In genomic region chr14:102498678-102499265, GRCh38 we compare ENCODE assay signal across 22 cellular contexts. TPM values are rescaled to one million over a fixed set of nuclear protein-coding genes. Genes with fewer than 3 reads are reported as not detected.
A peak's percentile ranks its signal among the peaks of the same experiment; 100 is the strongest.
DNase-seq lines count a peak whose midpoint lies in the region; ATAC-seq, FAIRE-seq and TF ChIP-seq lines count a peak whose summit lies in the region.
"Had no signal": no experiment of that assay in that cellular context is flagged by ENCODE, and none has a peak within 500 bp of the region (broad histone marks: within the 10 kb centered on the region; RNA-seq: fewer than 3 reads in every experiment).

No MANE protein-coding gene starts in this region.

- TF ChIP-seq CTCF in RWPE1 (conservative IDR thresholded peaks at IDR 0.05; ENCODE audit: low read depth): no peak
- no peak for TF ChIP-seq CTCF in H1 (IDR thresholded peaks at IDR 0.05; ENCODE audit: control extremely low read depth in 1 of 3, insufficient read depth in 1 of 3, low read depth in 1 of 3, low read length in 3 of 3)
- TF ChIP-seq CTCF in psoas muscle (IDR thresholded peaks at IDR 0.05): no peak
- TF ChIP-seq CTCF in testis (IDR thresholded peaks at IDR 0.05): no peak
- no peak for TF ChIP-seq CTCF in brain microvascular endothelial cell (IDR thresholded peaks at IDR 0.05; ENCODE audit: low read depth, low read length, missing control alignments)

- no peaks in the 10 kb centered on the region for H3K27me3 Mint-ChIP-seq in T-helper 2 cell treated with Interferon-gamma antibody and Interleukin-4, amounts not matched to agents 5 μg/mL and 100 μg/mL, for 36 hours (ENCODE audit: low read depth)
- H3K27me3 Mint-ChIP-seq: activated CD4-positive, alpha-beta T cell treated with anti-CD3 and anti-CD28 coated beads, Interleukin-2, amount 10 ng/mL, durations not matched to agents 24 days and 14 days; activated T-cell treated with anti-CD3 and anti-CD28 coated beads, Interleukin-2, amount 50 U/mL, for 24 hours; naive B cell had no signal

- intact Hi-C loops in psoas muscle (cut with DNase I) (loop anchor here in 1 of 2 donors (2.0 to 5.0 kb wide), 2 partner anchors 24 to 36 kb away; no protein-coding TSS in a partner anchor), testis (cut with DNase I; ENCODE audit: low total_unique reads) (no loop called here)

- no peak overlapping the region for H2AFZ ChIP-seq in H1 (ENCODE audit: low read length)
- H2AFZ ChIP-seq: GM23248 had no signal

- no peak overlapping the region for H3K4me3 Mint-ChIP-seq in T-helper 2 cell treated with Interferon-gamma antibody and Interleukin-4, amounts not matched to agents 5 μg/mL and 100 μg/mL, for 36 hours
- H3K4me3 Mint-ChIP-seq: activated CD4-positive, alpha-beta T cell treated with anti-CD3 and anti-CD28 coated beads, Interleukin-2, amount 10 ng/mL, durations not matched to agents 24 days and 14 days; activated T-cell treated with anti-CD3 and anti-CD28 coated beads, Interleukin-2, amount 50 U/mL, for 24 hours; mesothelial cell of epicardium; naive B cell had no signal

- H3K4me3 ChIP-seq in H1 (ENCODE audit: extremely low read depth in 1 of 4, insufficient read depth in 2 of 4, low read depth in 3 of 4, low read length in 4 of 4): no peak overlapping the region
- H3K4me3 ChIP-seq in psoas muscle: peak overlapping the region; percentile 46
- H3K4me3 ChIP-seq in testis: no peak overlapping the region
- H3K4me3 ChIP-seq in brain microvascular endothelial cell (ENCODE audit: low read depth, low read length): no peak overlapping the region
- H3K4me3 ChIP-seq: GM23248, thyroid gland had no signal

- H4K5ac ChIP-seq in H1 (ENCODE audit: insufficient read length, low read depth, low read length): no peak overlapping the region

- H2BK15ac ChIP-seq in H1 (ENCODE audit: low read length): no peak overlapping the region

- H2BK12ac ChIP-seq in H1 (ENCODE audit: low read depth, low read length): peak overlapping the region; percentile 41; the same call in 1 of the 2 replicates

- in situ Hi-C loops in brain microvascular endothelial cell (cut with HindIII; ENCODE audit: low pct_ligation_motif_present, low sequenced_read_pairs): no loop called here

- peaks cover 9% of the 10 kb centered on the region for H3K4me1 Mint-ChIP-seq in T-helper 2 cell treated with Interferon-gamma antibody and Interleukin-4, amounts not matched to agents 5 μg/mL and 100 μg/mL, for 36 hours (ENCODE audit: low read depth)
- H3K4me1 Mint-ChIP-seq: mesothelial cell of epicardium had no signal

- TF ChIP-seq POLR2A in H1 (IDR thresholded peaks at IDR 0.05; ENCODE audit: control extremely low read depth in 1 of 2, low read depth in 2 of 2, low read length in 2 of 2): no peak
- no peak for TF ChIP-seq POLR2A in testis (IDR thresholded peaks at IDR 0.05)

- no peaks in the 10 kb centered on the region for H3K9me3 ChIP-seq in H1 (ENCODE audit: insufficient read depth in 2 of 2, low read depth in 1 of 2, low read length in 1 of 2)
- H3K9me3 ChIP-seq in psoas muscle: no peaks in the 10 kb centered on the region
- no peaks in the 10 kb centered on the region for H3K9me3 ChIP-seq in testis
- H3K9me3 ChIP-seq: thyroid gland had no signal

- no peak for FAIRE-seq in H1 (lab: Jason Lieb, UNC)

- no peak overlapping the region for H3K14ac ChIP-seq in H1 (ENCODE audit: insufficient read length)

- peak overlapping the region; percentile 89 for H4K91ac ChIP-seq in H1 (replicated peaks; ENCODE audit: insufficient read length, low read length)

- H2AK5ac ChIP-seq in H1 (ENCODE audit: low read depth, low read length): no peak overlapping the region

- H3K36me3 ChIP-seq in H1 (ENCODE audit: control insufficient read depth in 2 of 4, insufficient read depth in 4 of 4, low read length in 3 of 4) (0 out of 8 replicates have a peak, but pooled peaks cover 0 to 3% (median 0%) of the 10 kb centered on the region in 4 experiments), psoas muscle (ENCODE audit: insufficient read depth in 1 of 2, low read depth in 1 of 2) (peaks cover 0 to 8% of the 10 kb centered on the region in 2 donors), testis (ENCODE audit: low read depth, missing control alignments) (no peaks in the 10 kb centered on the region), brain microvascular endothelial cell (replicated peaks) (peaks cover 10% of the 10 kb centered on the region)

- H3K4me1 ChIP-seq in H1 (replicated peaks in 1 of 4; ENCODE audit: control insufficient read depth in 3 of 4, insufficient read depth in 4 of 4, low read length in 3 of 4): no peaks in the 10 kb centered on the region
- peaks cover 45% of the 10 kb centered on the region for H3K4me1 ChIP-seq in psoas muscle
- H3K4me1 ChIP-seq in testis: peaks cover 18% of the 10 kb centered on the region

- H4K20me1 ChIP-seq in H1 (replicated peaks in 1 of 2; ENCODE audit: control insufficient read depth in 1 of 2, insufficient read depth in 2 of 2, low read length in 2 of 2): peaks cover 0 to 4% of the 10 kb centered on the region in 2 experiments

- H3K56ac ChIP-seq in H1 (replicated peaks; ENCODE audit: insufficient read length, low read depth, low read length): peak overlapping the region; percentile 12

- no peak for TF ChIP-seq RAD21 in H1 (IDR thresholded peaks at IDR 0.05 in 1 of 2, conservative IDR thresholded peaks at IDR 0.05 in 1 of 2; ENCODE audit: low read depth in 2 of 2, low read length in 2 of 2)

- no peak overlapping the region for H2BK120ac ChIP-seq in H1 (replicated peaks; ENCODE audit: low read depth, low read length)

- CTCF ChIA-PET in RWPE1 (lab: Yijun Ruan, JAX) (interaction anchor here (0.5 to 1.8 kb wide), 3 partner anchors 9 to 337 kb away, joined by 3 to 8 read pairs (median 6); no protein-coding TSS in a partner anchor), H1 (lab: Charles Lee; ENCODE audit: partially characterized antibody) (interaction anchor here (0.5 to 5.4 kb wide), 29 partner anchors 9 to 402 kb away, joined by 3 to 42 read pairs (median 4); partner anchors contain the start of genes CINP and TECPR2)

- peak overlapping the region; percentile 51 for H4K8ac ChIP-seq in H1 (ENCODE audit: extremely low read depth, insufficient read depth, low read length)

- no peaks in the 10 kb centered on the region for H3K79me1 ChIP-seq in H1 (ENCODE audit: low read depth, low read length)

- H3K27ac ChIP-seq in RWPE1 (peak overlapping the region; percentile 100), H1 (ENCODE audit: low read depth, low read length) (no peak overlapping the region), psoas muscle (peak overlapping the region; percentile 90), testis (peak overlapping the region in 1 of 2 donors; percentile 79), brain microvascular endothelial cell (no peak overlapping the region)
- H3K27ac ChIP-seq: 22Rv1, WERI-Rb-1 had no signal

- H3K36me3 Mint-ChIP-seq in T-helper 2 cell treated with Interferon-gamma antibody and Interleukin-4, amounts not matched to agents 5 μg/mL and 100 μg/mL, for 36 hours (ENCODE audit: low read depth): peaks cover 5% of the 10 kb centered on the region

- H3K9me3 Mint-ChIP-seq in T-helper 2 cell treated with Interferon-gamma antibody and Interleukin-4, amounts not matched to agents 5 μg/mL and 100 μg/mL, for 36 hours: no peaks in the 10 kb centered on the region
- H3K9me3 Mint-ChIP-seq: activated CD4-positive, alpha-beta T cell treated with anti-CD3 and anti-CD28 coated beads, Interleukin-2, amount 10 ng/mL, durations not matched to agents 24 days and 14 days; activated T-cell treated with anti-CD3 and anti-CD28 coated beads, Interleukin-2, amount 50 U/mL, for 24 hours; mesothelial cell of epicardium; naive B cell had no signal

- no peak for ATAC-seq in psoas muscle

- no peak overlapping the region for H3K23ac ChIP-seq in H1 (ENCODE audit: insufficient read length)

- H3K18ac ChIP-seq in H1 (ENCODE audit: extremely low read depth, low read length): no peak overlapping the region

- 91% methylated on average over 18 of the region's 21 CpGs; no CpG with 5 or more reads in 1 of the 2 experiments for WGBS in H1 (ENCODE audit: extremely low coverage in 1 of 2, insufficient coverage in 1 of 2, insufficient read length in 1 of 2, insufficient replicate concordance in 2 of 2, low coverage in 1 of 2, low lambda C conversion rate in 2 of 2, missing lambda C conversion rate in 1 of 2), 2 experiments
- WGBS in psoas muscle, 3 donors: 62 to 79% (median 68%) methylated on average over 21 of the region's 21 CpGs
- WGBS in testis, 2 donors: 89 to 91% methylated on average over 18 to 21 of the region's 21 CpGs

- no peak overlapping the region for H3K9ac ChIP-seq in H1 (replicated peaks in 1 of 4; ENCODE audit: extremely low read depth in 1 of 4, low read depth in 3 of 4, low read length in 3 of 4)
- H3K9ac ChIP-seq: GM23248 had no signal

- no peak overlapping the region for H3K4me2 ChIP-seq in H1 (ENCODE audit: insufficient read depth in 1 of 2, low read depth in 2 of 2, low read length in 2 of 2)

- no peak overlapping the region for H2BK20ac ChIP-seq in H1 (ENCODE audit: low read length)

- peak overlapping the region; percentile 91 for H3K4ac ChIP-seq in H1 (replicated peaks; ENCODE audit: insufficient read length, low read depth, low read length)

- DNase-seq in T-helper 2 cell treated with Interferon-gamma antibody and Interleukin-4, amounts not matched to agents 5 μg/mL and 100 μg/mL, for 36 hours (ENCODE audit: low spot score): no peak
- DNase-seq in T-helper 2 cell (no peak), RWPE1 (ENCODE audit: low spot score) (no peak), H1 (ENCODE audit: low read depth in 1 of 2, low spot score in 2 of 2) (no peak), psoas muscle (no peak), testis (no peak), brain microvascular endothelial cell (no peak)
- no peak for DNase-seq in stimulated activated CD4-positive, alpha-beta T cell treated with anti-CD3 and anti-CD28 coated beads, Interleukin-2, amount 100 ng/mL, for 48 hours
- DNase-seq: activated gamma-delta T cell; activated T-cell treated with anti-CD3 and anti-CD28 coated beads, Interleukin-2, amount 50 U/mL, for 24 hours; foreskin fibroblast; GM23248; MV-4-11; naive B cell; NCI-H446 treated with DMSO at 0.1 percent for 48 hours; stimulated activated CD4-positive, alpha-beta T cell treated with anti-CD3 and anti-CD28 coated beads, Interleukin-4, amount 100 ng/mL, for 1 hour; T-helper 9 cell had no signal

- peak overlapping the region; percentile 26 for H3K27ac Mint-ChIP-seq in T-helper 2 cell treated with Interferon-gamma antibody and Interleukin-4, amounts not matched to agents 5 μg/mL and 100 μg/mL, for 36 hours
- H3K27ac Mint-ChIP-seq: activated CD4-positive, alpha-beta T cell treated with anti-CD3 and anti-CD28 coated beads, Interleukin-2, amount 10 ng/mL, durations not matched to agents 24 days and 14 days; activated T-cell treated with anti-CD3 and anti-CD28 coated beads, Interleukin-2, amount 50 U/mL, for 24 hours; mesothelial cell of epicardium had no signal

- no peaks in the 10 kb centered on the region; a peak in 1 of 7 replicates for H3K27me3 ChIP-seq in H1 (replicated peaks in 1 of 4; ENCODE audit: control insufficient read depth in 3 of 4, extremely low read depth in 1 of 4, insufficient read depth in 3 of 4, low read length in 3 of 4)
- no peaks in the 10 kb centered on the region for H3K27me3 ChIP-seq in psoas muscle (ENCODE audit: insufficient read depth in 3 of 3, low read length in 2 of 3)
- H3K27me3 ChIP-seq in testis: no peaks in the 10 kb centered on the region
- H3K27me3 ChIP-seq in brain microvascular endothelial cell (replicated peaks): no peaks in the 10 kb centered on the region
- H3K27me3 ChIP-seq: thyroid gland had no signal

- H3K23me2 ChIP-seq in H1 (ENCODE audit: low read depth, low read length): no peaks in the 10 kb centered on the region; the same call in 1 of the 2 replicates

- no peak for TF ChIP-seq EP300 in H1 (IDR thresholded peaks at IDR 0.05; ENCODE audit: borderline replicate concordance in 1 of 2, low read depth in 2 of 2, low read length in 2 of 2)

- POLR2A ChIA-PET in RWPE1 (lab: Yijun Ruan, JAX; ENCODE audit: low non-redundant PET): no interaction called here
- POLR2A ChIA-PET in H1 (lab: Charles Lee; ENCODE audit: partially characterized antibody): interaction anchor here (0.6 to 1.9 kb wide), 4 partner anchors 10 to 170 kb away, joined by 3 to 8 read pairs (median 4); no protein-coding TSS in a partner anchor

- H2BK5ac ChIP-seq in H1 (ENCODE audit: low read depth, low read length): no peak overlapping the region

- H3K79me2 ChIP-seq in H1 (ENCODE audit: control insufficient read depth in 1 of 2, insufficient read depth in 2 of 2, low read length in 2 of 2): no peaks in the 10 kb centered on the region

RNA-seq across cellular contexts. Expression of gene ANKRD9, which starts 10.8 kb away (rescaled TPM):
- 35.0 and 37.0 TPM in 2 replicates for total RNA-seq in H1 (2021; fragmentation: NEBNext Ultra II Directional; extraction: Animal tissue kit (Norgen Biotek cat#: 25700))
- polyA plus RNA-seq in H1 (2011; rRNA removed) (41.8 and 47.5 TPM in 2 replicates), psoas muscle (10 to 100 TPM; 22.7 to 74.4 (median 36.6) TPM), testis (ENCODE audit: insufficient read depth, low read depth, low replicate concordance) (21.0 TPM)
- 59.7 TPM for polyA plus RNA-seq in H1 (2011; cell fraction: cytosol; rRNA removed)
- polyA plus RNA-seq in H1 (2011; cell fraction: nucleus; rRNA removed): 105 TPM
- polyA plus RNA-seq in H1 (2012, experiment 1 of 2): 16.8 to 27.7 TPM (median 25.7 TPM) in 4 replicates
- polyA plus RNA-seq in H1 (2012, experiment 2 of 2): 11.8 TPM
- 20.3 TPM for polyA plus RNA-seq in H1 (2013, experiment 1 of 2)
- 18.9 TPM for polyA plus RNA-seq in H1 (2013, experiment 2 of 2)
- 7.0 and 8.6 TPM in 2 replicates for polyA minus RNA-seq in H1 (2011; rRNA and poly(A)+ RNA removed)
- 22.1 TPM for polyA minus RNA-seq in H1 (2011; cell fraction: cytosol; rRNA and poly(A)+ RNA removed)
- polyA minus RNA-seq in H1 (2011; cell fraction: nucleus; rRNA and poly(A)+ RNA removed): 26.5 TPM
- total RNA-seq in psoas muscle (100 to 1,000 TPM in 2 of 4 donors, 10 to 100 TPM in 2; 48.1 to 126 (median 98.0) TPM), testis (100 to 1,000 TPM in 1 of 2 donors, 10 to 100 TPM in 1; 88.7 to 153 TPM)

Comparison
In these comparisons a context has a peak if more than half of its experiments do, and no peak if none do; other contexts are left out.
1. H3K27ac ChIP-seq: peak in RWPE1 (single experiment) and psoas muscle (single experiment); none in H1 (single experiment) and brain microvascular endothelial cell (single experiment).